ENCODE assay signal across 11 cellular contexts in the genomic region with DNA sequence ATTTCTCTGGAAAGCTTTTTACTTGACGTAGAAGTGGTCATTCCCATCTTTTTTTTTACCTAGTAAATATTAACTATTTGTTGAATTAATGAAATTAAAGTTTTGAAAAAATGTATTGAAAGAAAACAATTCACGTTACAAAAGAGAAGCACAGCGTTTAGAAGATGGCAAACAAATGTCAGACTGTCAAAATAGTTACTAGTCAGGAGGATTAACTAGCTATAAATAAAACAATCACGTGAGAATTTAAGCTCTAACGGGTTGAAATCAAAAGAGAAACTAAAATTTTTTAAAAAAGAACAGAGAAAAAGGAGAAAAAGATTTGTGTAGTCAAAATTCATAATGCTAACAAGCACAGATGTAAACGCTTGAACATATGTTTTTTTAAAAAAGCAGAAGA. TPM values are rescaled to one million over a fixed set of nuclear protein-coding genes. Genes with fewer than 3 reads are reported as not detected.
DNase-seq lines count a peak whose midpoint lies in the region; ATAC-seq and TF ChIP-seq lines count a peak whose summit lies in the region.
"Had no signal": no experiment of that assay in that cellular context is flagged by ENCODE, and none has a peak within 500 bp of the region (broad histone marks: within the 10 kb centered on the region; RNA-seq: fewer than 3 reads in every experiment).

No MANE protein-coding gene starts in this region.

- ATAC-seq in effector memory CD8-positive, alpha-beta T cell (replicated peaks): no peak
- ATAC-seq in gastrocnemius medialis: peak in 1 of 2 donors; percentile 46
- ATAC-seq in GM18867 (IDR thresholded peaks at IDR 0.05; ENCODE audit: unreplicated experiment): no peak

- H3K4me1 Mint-ChIP-seq in effector memory CD8-positive, alpha-beta T cell (ENCODE audit: low read depth in 2 of 2): peaks cover 25% of the 10 kb centered on the region in 2 donors

- intact Hi-C loops in gastrocnemius medialis (cut with DNase I; ENCODE audit: low total_unique reads): no loop called here

- peak overlapping the region; percentile 25; the same call in 1 of the 2 replicates for H3K4me2 ChIP-seq in KMS-11

- H3K79me2 ChIP-seq in KMS-11 (ENCODE audit: insufficient read depth, low read depth): peaks cover 8% of the 10 kb centered on the region; the same call in 1 of the 2 replicates

- H3K4me3 ChIP-seq in KMS-11 (IDR thresholded peaks at IDR 0.05; ENCODE audit: insufficient read depth, low read depth, low read length) (no peak overlapping the region), gastrocnemius medialis (peak overlapping the region; percentile 9 to 34 (median 31))
- H3K4me3 ChIP-seq in effector memory CD4-positive, alpha-beta T cell (ENCODE audit: insufficient read depth, low read depth, low read length, poor library complexity, severe bottlenecking): no peak overlapping the region

- no peak for TF ChIP-seq CTCF in KMS-11 (conservative IDR thresholded peaks at IDR 0.05; ENCODE audit: low read depth, low read length)
- TF ChIP-seq CTCF in gastrocnemius medialis (IDR thresholded peaks at IDR 0.05 in 4 of 5, conservative IDR thresholded peaks at IDR 0.05 in 1 of 5): no peak

- DNase-seq in NOMO-1 (lab: John Stamatoyannopoulos, UW; ENCODE audit: unreplicated experiment in 2 of 2) (peak; percentile 8 to 33), NOMO-1 treated with dmso at 0.1 percent for 144 hours (lab: John Stamatoyannopoulos, UW; ENCODE audit: unreplicated experiment) (no peak), gastrocnemius medialis (no peak), DMS153 treated with DMSO at 0.1 percent for 48 hours (lab: John Stamatoyannopoulos, UW; ENCODE audit: unreplicated experiment) (no peak)
- DNase-seq in effector memory CD8-positive, alpha-beta T cell: no peak
- no peak for DNase-seq in effector memory CD4-positive, alpha-beta T cell
- DNase-seq: 8988T, NCI-H2081 treated with DMSO at 0.1 percent for 48 hours had no signal

- no peaks in the 10 kb centered on the region for H3K36me3 ChIP-seq in KMS-11 (ENCODE audit: insufficient read depth)
- no peaks in the 10 kb centered on the region for H3K36me3 ChIP-seq in gastrocnemius medialis
- H3K36me3 ChIP-seq in effector memory CD4-positive, alpha-beta T cell (ENCODE audit: control insufficient read depth, insufficient read depth, low read length): no peaks in the 10 kb centered on the region

- H3K9me3 ChIP-seq in gastrocnemius medialis: no peaks in the 10 kb centered on the region
- no peaks in the 10 kb centered on the region for H3K9me3 ChIP-seq in effector memory CD4-positive, alpha-beta T cell (ENCODE audit: control insufficient read depth, low read length)

- no peak overlapping the region for H2AFZ ChIP-seq in KMS-11 (ENCODE audit: low read depth)

- H3K27ac Mint-ChIP-seq in effector memory CD8-positive, alpha-beta T cell: peak overlapping the region; percentile 70 to 80

- H3K9me3 Mint-ChIP-seq in effector memory CD8-positive, alpha-beta T cell: no peaks in the 10 kb centered on the region

- peaks cover 11% of the 10 kb centered on the region for H3K4me1 ChIP-seq in KMS-11 (ENCODE audit: low read depth, poor library complexity, severe bottlenecking)
- peaks cover 10 to 15% of the 10 kb centered on the region in 2 donors for H3K4me1 ChIP-seq in gastrocnemius medialis
- H3K4me1 ChIP-seq in effector memory CD4-positive, alpha-beta T cell (ENCODE audit: control insufficient read depth, insufficient read depth, low read length, poor library complexity, severe bottlenecking): peaks cover 5% of the 10 kb centered on the region

- TF ChIP-seq POLR2A in gastrocnemius medialis (IDR thresholded peaks at IDR 0.05): no peak

- H3K4me3 Mint-ChIP-seq in effector memory CD8-positive, alpha-beta T cell: peak overlapping the region; percentile 67 to 74

- H4K20me1 ChIP-seq in KMS-11 (ENCODE audit: insufficient read depth): no peaks in the 10 kb centered on the region

- in situ Hi-C loops in gastrocnemius medialis (cut with MboI; ENCODE audit: low sequenced_read_pairs in 4 of 4): no loop called here

- H3K9ac ChIP-seq in KMS-11: no peak overlapping the region

- no peaks in the 10 kb centered on the region for H3K27me3 ChIP-seq in KMS-11 (ENCODE audit: insufficient read depth, low read depth)
- H3K27me3 ChIP-seq in gastrocnemius medialis: no peaks in the 10 kb centered on the region
- no peaks in the 10 kb centered on the region for H3K27me3 ChIP-seq in effector memory CD4-positive, alpha-beta T cell (replicated peaks; ENCODE audit: control insufficient read depth, insufficient read depth, low read length, poor library complexity, severe bottlenecking)

- no peak overlapping the region for H3K27ac ChIP-seq in KMS-11
- H3K27ac ChIP-seq in gastrocnemius medialis: peak overlapping the region; percentile 6 to 52 (median 32)
- no peak overlapping the region for H3K27ac ChIP-seq in effector memory CD4-positive, alpha-beta T cell (ENCODE audit: insufficient read depth, low read length, poor library complexity, severe bottlenecking)
- H3K27ac ChIP-seq: HL-60 had no signal

- H3K27me3 Mint-ChIP-seq in effector memory CD8-positive, alpha-beta T cell: no peaks in the 10 kb centered on the region

- peaks cover 14% of the 10 kb centered on the region for H3K36me3 Mint-ChIP-seq in effector memory CD8-positive, alpha-beta T cell (ENCODE audit: insufficient read depth)

RNA-seq across cellular contexts. Expression of a gene that starts 26.4 kb away (rescaled TPM):
- total RNA-seq in gastrocnemius medialis: 10 to 100 TPM in 1 of 4 donors, 1 to 10 TPM in 3; 4.4 to 10.1 (median 6.8) TPM

Comparison
In these comparisons a context has a peak if more than half of its experiments do, and no peak if none do; other contexts are left out.
1. DNase-seq: peak in NOMO-1 (2 of 2); none in NOMO-1 treated with dmso at 0.1 percent for 144 hours (single experiment), effector memory CD8-positive, alpha-beta T cell (0 of 3), gastrocnemius medialis (0 of 2), effector memory CD4-positive, alpha-beta T cell (0 of 3) and DMS153 treated with DMSO at 0.1 percent for 48 hours (single experiment).
2. H3K27ac ChIP-seq: peak in gastrocnemius medialis (4 of 4); none in KMS-11 (single experiment) and effector memory CD4-positive, alpha-beta T cell (single experiment).
3. H3K4me3 ChIP-seq: peak in gastrocnemius medialis (4 of 4); none in KMS-11 (single experiment) and effector memory CD4-positive, alpha-beta T cell (single experiment).